ENCODE assay signal across 21 cellular contexts in the genomic region with DNA sequence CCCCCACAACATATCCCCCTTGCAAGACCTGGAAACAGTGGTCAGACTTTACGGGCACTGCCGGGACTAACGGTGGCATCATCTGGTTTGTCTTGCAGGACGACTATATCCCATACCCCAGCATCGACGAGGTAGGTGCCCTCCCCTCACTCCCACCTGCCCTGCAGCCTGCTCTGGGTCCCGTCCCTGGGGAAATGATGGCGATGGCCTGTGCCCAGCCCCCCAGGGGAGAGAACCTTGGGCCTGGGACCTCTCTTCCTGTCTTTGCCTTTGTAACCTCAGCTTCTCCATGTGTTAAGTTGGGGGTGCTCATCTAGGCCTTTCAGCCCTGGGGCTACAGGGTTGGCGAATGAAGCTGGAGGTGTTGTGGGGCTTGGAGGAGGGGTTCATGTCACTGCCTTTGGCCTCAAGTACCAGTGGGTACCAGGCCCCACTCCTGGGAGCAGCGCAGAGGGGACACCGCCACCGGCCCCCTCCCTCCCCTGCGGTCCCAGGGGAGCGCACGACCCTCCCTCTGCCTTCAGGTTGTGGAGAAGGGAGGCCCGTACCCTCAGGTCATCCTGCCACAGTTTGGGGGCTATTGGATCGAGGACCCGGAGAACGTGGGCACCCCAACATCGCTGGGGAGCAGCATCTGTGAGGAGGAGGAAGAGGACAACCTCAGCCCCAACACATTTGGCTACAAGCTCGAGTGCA.
"Had no signal": no experiment of that assay in that cellular context is flagged by ENCODE, and none has a peak within 500 bp of the region (broad histone marks: within the 10 kb centered on the region; RNA-seq: fewer than 3 reads in every experiment).

No MANE protein-coding gene starts in this region.

- H3K4me3 Mint-ChIP-seq: activated T-cell treated with anti-CD3 and anti-CD28 coated beads, Interleukin-2, amount 50 U/mL, for 4 hours; natural killer cell treated with Interleukin-12 subunit alpha and Interleukin-12 subunit beta and Interleukin-15 and Interleukin-18, amount 100 ng/mL, for 72 hours; T-helper 2 cell treated with Interferon-gamma antibody and Interleukin-4, amounts not matched to agents 5 μg/mL and 100 μg/mL, for 36 hours had no signal

- H3K27me3 Mint-ChIP-seq: natural killer cell treated with Interleukin-12 subunit alpha and Interleukin-12 subunit beta and Interleukin-15 and Interleukin-18, amount 100 ng/mL, for 72 hours had no signal

- DNase-seq: activated CD4-positive, alpha-beta T cell treated with anti-CD3 and anti-CD28 coated beads, Interleukin-2, amount 50 U/mL, for 1 hour; activated effector memory CD4-positive, alpha-beta T cell treated with Interleukin-2 at 50 U/mL for 16 hours; activated naive CD4-positive, alpha-beta T cell treated with anti-CD3 and anti-CD28 coated beads, Interleukin-2, amount 50 U/mL, for 16 hours; activated T-cell treated with anti-CD3 and anti-CD28 coated beads, Interleukin-2, amount 50 U/mL, for 4 hours; esophagus squamous epithelium; hippocampal formation; left ventricle myocardium inferior; mesenchymal stem cell; nucleus accumbens; right cardiac atrium; stimulated activated CD4-positive, alpha-beta T cell treated with anti-CD3 and anti-CD28 coated beads, Interleukin-4, amount 100 ng/mL, for 4 hours; stimulated activated CD8-positive, alpha-beta memory T cell treated with anti-CD3 and anti-CD28 coated beads, Interleukin-4, amount 100 ng/mL, for 48 hours; stimulated activated naive CD8-positive, alpha-beta T cell treated with anti-CD3 and anti-CD28 coated beads, Interleukin-15, Interleukin-2, amounts not matched to agents 100 U/mL and 50 U/mL, for 24 hours; SW 1271 had no signal

- H3K4me2 ChIP-seq: smooth muscle cell had no signal

- H3K9me3 ChIP-seq: esophagus squamous epithelium, left ventricle myocardium inferior, prostate gland, suprapubic skin, upper lobe of left lung had no signal

- H3K4me1 ChIP-seq: prostate gland, upper lobe of left lung had no signal

- H3K27ac Mint-ChIP-seq: T-helper 2 cell treated with Interferon-gamma antibody and Interleukin-4, amounts not matched to agents 5 μg/mL and 100 μg/mL, for 36 hours had no signal

- H3K36me3 ChIP-seq: esophagus squamous epithelium, left ventricle myocardium inferior, prostate gland, suprapubic skin, upper lobe of left lung had no signal

- ATAC-seq: activated T-cell treated with anti-CD3 and anti-CD28 coated beads, Interleukin-2, amount 50 U/mL, for 4 hours; natural killer cell treated with Interleukin-12 subunit alpha and Interleukin-12 subunit beta and Interleukin-15 and Interleukin-18, amount 100 ng/mL, for 72 hours; right cardiac atrium; stimulated activated naive CD8-positive, alpha-beta T cell treated with anti-CD3 and anti-CD28 coated beads, Interleukin-15, Interleukin-2, amounts not matched to agents 100 U/mL and 50 U/mL, for 24 hours had no signal

- H3K27ac ChIP-seq: coronary artery, esophagus squamous epithelium, left ventricle myocardium inferior, suprapubic skin, upper lobe of left lung had no signal

- H3K4me3 ChIP-seq: coronary artery, esophagus squamous epithelium, left ventricle myocardium inferior, prostate gland, smooth muscle cell, suprapubic skin, upper lobe of left lung had no signal

- H3K9me3 Mint-ChIP-seq: activated T-cell treated with anti-CD3 and anti-CD28 coated beads, Interleukin-2, amount 50 U/mL, for 4 hours; natural killer cell treated with Interleukin-12 subunit alpha and Interleukin-12 subunit beta and Interleukin-15 and Interleukin-18, amount 100 ng/mL, for 72 hours; T-helper 2 cell treated with Interferon-gamma antibody and Interleukin-4, amounts not matched to agents 5 μg/mL and 100 μg/mL, for 36 hours had no signal

- H3K27me3 ChIP-seq: esophagus squamous epithelium, suprapubic skin, upper lobe of left lung had no signal
